ENCODE assay signal across 9 cellular contexts in genomic region chr2:136381722-136382633, GRCh38.
DNase-seq lines count a peak whose midpoint lies in the region; ATAC-seq and TF ChIP-seq lines count a peak whose summit lies in the region.
"Had no signal": no experiment of that assay in that cellular context is flagged by ENCODE, and none has a peak within 500 bp of the region (broad histone marks: within the 10 kb centered on the region; RNA-seq: fewer than 3 reads in every experiment).

No MANE protein-coding gene starts in this region.

- H3K27ac Mint-ChIP-seq in nephron progenitor cell = no peak overlapping the region

- H3K27me3 Mint-ChIP-seq in nephron progenitor cell (ENCODE audit: low read depth, poor library complexity) = peaks cover 3% of the 10 kb centered on the region

- peaks cover 62% of the 10 kb centered on the region for H3K4me1 Mint-ChIP-seq in nephron progenitor cell

- ATAC-seq in GM18907 (IDR thresholded peaks at IDR 0.05; ENCODE audit: unreplicated experiment) (peak; percentile 88), HG03060 (IDR thresholded peaks at IDR 0.05; ENCODE audit: low read depth, unreplicated experiment) (peak; percentile 69)

- no peak overlapping the region for H3K4me3 Mint-ChIP-seq in nephron progenitor cell

- TF ChIP-seq CTCF in nephron progenitor cell (IDR thresholded peaks at IDR 0.05) = no peak

- DNase-seq in T-helper 22 cell (ENCODE audit: low read depth) = peak; percentile 67
- peak; percentile 51 for DNase-seq in effector CD4-positive, alpha-beta T cell
- peak; percentile 9 to 17 for DNase-seq in stimulated activated CD8-positive, alpha-beta memory T cell treated with anti-CD3 and anti-CD28 coated beads, Interleukin-7, amount 100 ng/mL, for 1 hour (ENCODE audit: low read depth in 2 of 2)
- DNase-seq in nephron progenitor cell = no peak
- no peak for DNase-seq in NCI-H446 (lab: John Stamatoyannopoulos, UW)
- no peak for DNase-seq in amniotic stem cell (lab: John Stamatoyannopoulos, UW)
- DNase-seq: IMR-90 had no signal

- H3K9me3 Mint-ChIP-seq in nephron progenitor cell = no peaks in the 10 kb centered on the region

- H3K36me3 Mint-ChIP-seq in nephron progenitor cell (ENCODE audit: low read depth) = no peaks in the 10 kb centered on the region

Comparison
In these comparisons a context has a peak if more than half of its experiments do, and no peak if none do; other contexts are left out.
1. DNase-seq: peak in T-helper 22 cell (single experiment), effector CD4-positive, alpha-beta T cell (single experiment) and stimulated activated CD8-positive, alpha-beta memory T cell treated with anti-CD3 and anti-CD28 coated beads, Interleukin-7, amount 100 ng/mL, for 1 hour (2 of 2); none in nephron progenitor cell (single experiment), NCI-H446 (0 of 2) and amniotic stem cell (single experiment).